21 cellular contexts compared by ENCODE assay signal in genomic region chr11:73956876-73957653, GRCh38. TPM values are rescaled to one million over a fixed set of nuclear protein-coding genes. Genes with fewer than 3 reads are reported as not detected.
A peak's percentile ranks its signal among the peaks of the same experiment; 100 is the strongest.
DNase-seq lines count a peak whose midpoint lies in the region; ATAC-seq and TF ChIP-seq lines count a peak whose summit lies in the region.
"Had no signal": no experiment of that assay in that cellular context is flagged by ENCODE, and none has a peak within 500 bp of the region (broad histone marks: within the 10 kb centered on the region; RNA-seq: fewer than 3 reads in every experiment).

No MANE protein-coding gene starts in this region.

- H3K4me3 Mint-ChIP-seq in CD4-positive, alpha-beta memory T cell: peak overlapping the region in 5 of 8 donors; percentile 26 to 58 (median 36)
- H3K4me3 Mint-ChIP-seq in GM23338 (peak overlapping the region; percentile 66; the same call in 2 of the 3 replicates), nephron (no peak overlapping the region)
- peak overlapping the region; percentile 0 for H3K4me3 Mint-ChIP-seq in activated naive CD8-positive, alpha-beta T cell treated with anti-CD3 and anti-CD28 coated beads, Interleukin-2, amount 10 ng/mL, durations not matched to agents 7 days and 5 days
- no peak overlapping the region for H3K4me3 Mint-ChIP-seq in T-helper 2 cell treated with Interferon-gamma antibody and Interleukin-4, amounts not matched to agents 5 μg/mL and 100 μg/mL, for 36 hours

- 0 out of 2 replicates have a peak overlapping the region, but pooled peaks have one; percentile 26 for H3K4me2 ChIP-seq in GM23338

- intact Hi-C loops in CD4-positive, alpha-beta memory T cell (cut with micrococcal nuclease): no loop called here
- intact Hi-C loops in transverse colon (cut with DNase I; ENCODE audit: low total_unique reads): no loop called here

- H3K27ac ChIP-seq in CD4-positive, alpha-beta memory T cell (ENCODE audit: low read depth, low read length): no peak overlapping the region
- H3K27ac ChIP-seq in GM23338 (ENCODE audit: low read depth) (no peak overlapping the region), transverse colon (no peak overlapping the region)
- H3K27ac ChIP-seq: C4-2B, dorsolateral prefrontal cortex, HL-60, thoracic aorta had no signal

- H3K27me3 Mint-ChIP-seq in CD4-positive, alpha-beta memory T cell: peaks cover 5 to 7% of the 10 kb centered on the region in 2 donors
- peaks cover 23% of the 10 kb centered on the region for H3K27me3 Mint-ChIP-seq in GM23338 (ENCODE audit: insufficient read depth, low read depth, poor library complexity)
- H3K27me3 Mint-ChIP-seq in activated naive CD8-positive, alpha-beta T cell treated with anti-CD3 and anti-CD28 coated beads, Interleukin-2, amount 10 ng/mL, durations not matched to agents 7 days and 5 days: peaks cover 8% of the 10 kb centered on the region
- H3K27me3 Mint-ChIP-seq in nephron (ENCODE audit: low read depth): peaks cover 9% of the 10 kb centered on the region
- no peaks in the 10 kb centered on the region for H3K27me3 Mint-ChIP-seq in T-helper 2 cell treated with Interferon-gamma antibody and Interleukin-4, amounts not matched to agents 5 μg/mL and 100 μg/mL, for 36 hours (ENCODE audit: low read depth)

- no peak overlapping the region for H3K27ac Mint-ChIP-seq in CD4-positive, alpha-beta memory T cell
- no peak overlapping the region for H3K27ac Mint-ChIP-seq in GM23338
- H3K27ac Mint-ChIP-seq in activated naive CD8-positive, alpha-beta T cell treated with anti-CD3 and anti-CD28 coated beads, Interleukin-2, amount 10 ng/mL, durations not matched to agents 7 days and 5 days: no peak overlapping the region
- H3K27ac Mint-ChIP-seq in nephron: peak overlapping the region in 2 of 3 experiments; percentile 38 to 53
- no peak overlapping the region for H3K27ac Mint-ChIP-seq in T-helper 2 cell treated with Interferon-gamma antibody and Interleukin-4, amounts not matched to agents 5 μg/mL and 100 μg/mL, for 36 hours
- H3K27ac Mint-ChIP-seq: activated naive CD4-positive, alpha-beta T cell treated with anti-CD3 and anti-CD28 coated beads, Interleukin-2, amount 50 U/mL, for 72 hours had no signal

- H3K27me3 ChIP-seq in CD4-positive, alpha-beta memory T cell (ENCODE audit: insufficient read depth, low read length): no peaks in the 10 kb centered on the region
- no peaks in the 10 kb centered on the region for H3K27me3 ChIP-seq in GM23338 (ENCODE audit: insufficient read depth)
- no peaks in the 10 kb centered on the region for H3K27me3 ChIP-seq in transverse colon
- H3K27me3 ChIP-seq: dorsolateral prefrontal cortex had no signal

- no peak for DNase-seq in CD4-positive, alpha-beta memory T cell
- DNase-seq in GM23338 (ENCODE audit: low spot score) (no peak), transverse colon (no peak)
- DNase-seq in activated naive CD8-positive, alpha-beta T cell treated with anti-CD3 and anti-CD28 coated beads, Interleukin-2, amount 10 ng/mL, durations not matched to agents 7 days and 5 days: no peak
- no peak for DNase-seq in T-helper 2 cell treated with Interferon-gamma antibody and Interleukin-4, amounts not matched to agents 5 μg/mL and 100 μg/mL, for 36 hours (ENCODE audit: low spot score)
- DNase-seq in activated effector memory CD4-positive, alpha-beta T cell treated with anti-CD3 and anti-CD28 coated beads, Interleukin-2, amount 50 U/mL, for 16 hours: no peak
- DNase-seq: NCI-H1048; NCI-H2171; stimulated activated CD4-positive, alpha-beta T cell treated with anti-CD3 and anti-CD28 coated beads, Interleukin-4, amount 100 ng/mL, for 24 hours; stimulated activated CD8-positive, alpha-beta memory T cell treated with anti-CD3 and anti-CD28 coated beads, Interleukin-4, amount 100 ng/mL, for 48 hours; T-helper 2 cell had no signal

- H3K36me3 ChIP-seq in CD4-positive, alpha-beta memory T cell (ENCODE audit: insufficient read depth, low read length): no peaks in the 10 kb centered on the region
- H3K36me3 ChIP-seq in GM23338 (ENCODE audit: insufficient read depth) (no peaks in the 10 kb centered on the region), transverse colon (no peaks in the 10 kb centered on the region)
- H3K36me3 ChIP-seq: thoracic aorta had no signal

- H3K36me3 Mint-ChIP-seq in CD4-positive, alpha-beta memory T cell: no peaks in the 10 kb centered on the region
- no peaks in the 10 kb centered on the region for H3K36me3 Mint-ChIP-seq in GM23338 (ENCODE audit: low read depth)
- H3K36me3 Mint-ChIP-seq in activated naive CD8-positive, alpha-beta T cell treated with anti-CD3 and anti-CD28 coated beads, Interleukin-2, amount 10 ng/mL, durations not matched to agents 7 days and 5 days: no peaks in the 10 kb centered on the region
- H3K36me3 Mint-ChIP-seq in nephron (ENCODE audit: low read depth): no peaks in the 10 kb centered on the region
- H3K36me3 Mint-ChIP-seq in T-helper 2 cell treated with Interferon-gamma antibody and Interleukin-4, amounts not matched to agents 5 μg/mL and 100 μg/mL, for 36 hours (ENCODE audit: low read depth): no peaks in the 10 kb centered on the region
- H3K36me3 Mint-ChIP-seq: activated naive CD4-positive, alpha-beta T cell treated with anti-CD3 and anti-CD28 coated beads, Interleukin-2, amount 50 U/mL, for 72 hours had no signal

- peaks cover 0 to 4% (median 0%) of the 10 kb centered on the region in 4 donors for H3K4me1 Mint-ChIP-seq in CD4-positive, alpha-beta memory T cell
- H3K4me1 Mint-ChIP-seq in GM23338: peaks cover 5% of the 10 kb centered on the region; the same call in 2 of the 3 replicates
- no peaks in the 10 kb centered on the region for H3K4me1 Mint-ChIP-seq in activated naive CD8-positive, alpha-beta T cell treated with anti-CD3 and anti-CD28 coated beads, Interleukin-2, amount 10 ng/mL, durations not matched to agents 7 days and 5 days
- peaks cover 2% of the 10 kb centered on the region for H3K4me1 Mint-ChIP-seq in nephron
- H3K4me1 Mint-ChIP-seq in T-helper 2 cell treated with Interferon-gamma antibody and Interleukin-4, amounts not matched to agents 5 μg/mL and 100 μg/mL, for 36 hours (ENCODE audit: low read depth): no peaks in the 10 kb centered on the region

- no peak for TF ChIP-seq EP300 in transverse colon (IDR thresholded peaks at IDR 0.05; ENCODE audit: low read depth)

- H4K20me1 ChIP-seq in GM23338 (replicated peaks; ENCODE audit: insufficient read depth): no peaks in the 10 kb centered on the region

- in situ Hi-C loops in transverse colon (cut with MboI; ENCODE audit: low pct_ligation_motif_present in 1 of 4, low pct_unique_long_range_greater_than_20kb in 1 of 4, low sequenced_read_pairs in 3 of 4): loop anchor here in 2 of 4 donors (25.0 kb wide), 2 partner anchors 130 to 605 kb away; no protein-coding TSS in a partner anchor

- WGBS in transverse colon (ENCODE audit: low coverage in 1 of 2), 2 donors: 56 to 80% methylated on average over 1 to 25 of the region's 29 CpGs

- POLR2A ChIA-PET in CD4-positive, alpha-beta memory T cell (lab: Charles Lee; ENCODE audit: partially characterized antibody): interaction anchor here (0.6 to 2.1 kb wide), 2 partner anchors 14 to 23 kb away, joined by 4 to 11 read pairs; no protein-coding TSS in a partner anchor
- POLR2A ChIA-PET in activated naive CD8-positive, alpha-beta T cell treated with anti-CD3 and anti-CD28 coated beads, Interleukin-2, amount 10 ng/mL, durations not matched to agents 7 days and 5 days (lab: Charles Lee): no interaction called here

- no peak for TF ChIP-seq POLR2A in transverse colon (IDR thresholded peaks at IDR 0.05)

- no peaks in the 10 kb centered on the region for H3K79me2 ChIP-seq in GM23338 (replicated peaks; ENCODE audit: insufficient read depth)

- H3K4me3 ChIP-seq in CD4-positive, alpha-beta memory T cell (ENCODE audit: low read length in 2 of 2): no peak overlapping the region
- H3K4me3 ChIP-seq in GM23338 (no peak overlapping the region), transverse colon (no peak overlapping the region)
- H3K4me3 ChIP-seq: dorsolateral prefrontal cortex, thoracic aorta had no signal

- no peaks in the 10 kb centered on the region for H3F3A ChIP-seq in GM23338 (replicated peaks; ENCODE audit: low read depth)

- no peaks in the 10 kb centered on the region for H3K9me2 ChIP-seq in GM23338 (ENCODE audit: insufficient read depth)

- peak overlapping the region; percentile 88 for H2AFZ ChIP-seq in GM23338

- no peaks in the 10 kb centered on the region for H3K9me3 ChIP-seq in CD4-positive, alpha-beta memory T cell (ENCODE audit: control insufficient read depth in 1 of 2, low read length in 2 of 2)
- H3K9me3 ChIP-seq in transverse colon: no peaks in the 10 kb centered on the region
- H3K9me3 ChIP-seq: thoracic aorta had no signal

- ATAC-seq in GM23338: peak; percentile 46
- ATAC-seq in activated naive CD8-positive, alpha-beta T cell treated with anti-CD3 and anti-CD28 coated beads, Interleukin-2, amount 10 ng/mL, durations not matched to agents 7 days and 5 days (ENCODE audit: low read depth): no peak
- ATAC-seq: activated CD4-positive, CD25-positive, alpha-beta regulatory T cell treated with anti-CD3 and anti-CD28 coated beads, Interleukin-2, amount 50 U/mL, for 24 hours had no signal

- TF ChIP-seq CTCF in GM23338 (conservative IDR thresholded peaks at IDR 0.05; ENCODE audit: low read depth in 2 of 2) (no peak), nephron (IDR thresholded peaks at IDR 0.05; ENCODE audit: unreplicated experiment in 3 of 3) (no peak), transverse colon (IDR thresholded peaks at IDR 0.05) (no peak)

- no peaks in the 10 kb centered on the region for H3K9me3 Mint-ChIP-seq in CD4-positive, alpha-beta memory T cell
- no peaks in the 10 kb centered on the region for H3K9me3 Mint-ChIP-seq in GM23338
- H3K9me3 Mint-ChIP-seq in activated naive CD8-positive, alpha-beta T cell treated with anti-CD3 and anti-CD28 coated beads, Interleukin-2, amount 10 ng/mL, durations not matched to agents 7 days and 5 days: no peaks in the 10 kb centered on the region
- no peaks in the 10 kb centered on the region for H3K9me3 Mint-ChIP-seq in nephron
- no peaks in the 10 kb centered on the region for H3K9me3 Mint-ChIP-seq in T-helper 2 cell treated with Interferon-gamma antibody and Interleukin-4, amounts not matched to agents 5 μg/mL and 100 μg/mL, for 36 hours
- H3K9me3 Mint-ChIP-seq: activated naive CD4-positive, alpha-beta T cell treated with anti-CD3 and anti-CD28 coated beads, Interleukin-2, amount 50 U/mL, for 72 hours had no signal

- CTCF ChIA-PET in CD4-positive, alpha-beta memory T cell (lab: Charles Lee; ENCODE audit: partially characterized antibody): interaction anchor here (0.7 kb wide), 1 partner anchor 116 kb away, joined by 3 read pairs; no protein-coding TSS in a partner anchor

- H3K4me1 ChIP-seq in CD4-positive, alpha-beta memory T cell (ENCODE audit: insufficient read depth, low read length): no peaks in the 10 kb centered on the region
- H3K4me1 ChIP-seq in GM23338 (ENCODE audit: insufficient read depth): no peaks in the 10 kb centered on the region
- H3K4me1 ChIP-seq in transverse colon: no peaks in the 10 kb centered on the region

RNA-seq across cellular contexts. Expression of gene DNAJB13, which starts 6.2 kb away (rescaled TPM):
- total RNA-seq in CD4-positive, alpha-beta memory T cell: under 1 TPM; 0.23 to 0.30 TPM
- under 1 TPM in 1 of 2 donors, not detected in 1; 0.53 TPM for polyA plus RNA-seq in CD4-positive, alpha-beta memory T cell
- total RNA-seq in GM23338 (2014; rRNA removed; shearing (Covaris generic)): 0.14 TPM in 1 of 2 replicates, not detected in the other
- polyA plus RNA-seq in GM23338 (2016; fragmentation: Nextera tagmentation; extraction: Ambion mirVana): 0.32 and 0.50 TPM in 2 replicates
- under 1 TPM in 1 of 2 experiments, not detected in 1; 0.47 TPM for total RNA-seq in activated naive CD8-positive, alpha-beta T cell treated with anti-CD3 and anti-CD28 coated beads, Interleukin-2, amount 10 ng/mL, durations not matched to agents 7 days and 5 days
- total RNA-seq in transverse colon: not detected
- total RNA-seq: mesenteric fat pad, omental fat pad had no signal
- polyA plus RNA-seq: esophagus had no signal

RNA-seq across cellular contexts. Expression of gene UCP2, which starts 25.6 kb away (rescaled TPM):
- 100 to 1,000 TPM; 325 to 336 TPM for total RNA-seq in CD4-positive, alpha-beta memory T cell
- 1,000 to 10,000 TPM in 1 of 2 donors, 100 to 1,000 TPM in 1; 910 to 1,459 TPM for polyA plus RNA-seq in CD4-positive, alpha-beta memory T cell
- 69.8 and 76.9 TPM in 2 replicates for total RNA-seq in GM23338 (2014; rRNA removed; shearing (Covaris generic))
- 59.4 and 60.1 TPM in 2 replicates for polyA plus RNA-seq in GM23338 (2016; fragmentation: Nextera tagmentation; extraction: Ambion mirVana)
- total RNA-seq in activated naive CD8-positive, alpha-beta T cell treated with anti-CD3 and anti-CD28 coated beads, Interleukin-2, amount 10 ng/mL, durations not matched to agents 7 days and 5 days: 100 to 1,000 TPM; 267 TPM
- 10 to 100 TPM; 36.7 to 57.6 (median 39.6) TPM for total RNA-seq in transverse colon

RNA-seq across cellular contexts. Expression of gene UCP3, which starts 51.8 kb away (rescaled TPM):
- 1 to 10 TPM; 4.8 to 6.3 TPM for total RNA-seq in CD4-positive, alpha-beta memory T cell
- under 1 TPM; 0.54 to 0.66 TPM for polyA plus RNA-seq in CD4-positive, alpha-beta memory T cell
- total RNA-seq in GM23338 (2014; rRNA removed; shearing (Covaris generic)): 0.21 TPM in 1 of 2 replicates, not detected in the other
- polyA plus RNA-seq in GM23338 (2016; fragmentation: Nextera tagmentation; extraction: Ambion mirVana): 0.21 and 0.40 TPM in 2 replicates
- total RNA-seq in activated naive CD8-positive, alpha-beta T cell treated with anti-CD3 and anti-CD28 coated beads, Interleukin-2, amount 10 ng/mL, durations not matched to agents 7 days and 5 days: 1 to 10 TPM; 4.0 to 4.1 TPM
- total RNA-seq in transverse colon: 1 to 10 TPM; 1.3 to 7.6 (median 3.1) TPM

Comparison
In these comparisons a context has a peak if more than half of its experiments do, and no peak if none do; other contexts are left out.
1. H3K27ac Mint-ChIP-seq: peak in nephron (2 of 3); none in CD4-positive, alpha-beta memory T cell (0 of 7), GM23338 (single experiment), activated naive CD8-positive, alpha-beta T cell treated with anti-CD3 and anti-CD28 coated beads, Interleukin-2, amount 10 ng/mL, durations not matched to agents 7 days and 5 days (single experiment) and T-helper 2 cell treated with Interferon-gamma antibody and Interleukin-4, amounts not matched to agents 5 μg/mL and 100 μg/mL, for 36 hours (single experiment).
2. H3K4me3 Mint-ChIP-seq: peak in CD4-positive, alpha-beta memory T cell (5 of 8), GM23338 (single experiment) and activated naive CD8-positive, alpha-beta T cell treated with anti-CD3 and anti-CD28 coated beads, Interleukin-2, amount 10 ng/mL, durations not matched to agents 7 days and 5 days (single experiment); none in nephron (0 of 3) and T-helper 2 cell treated with Interferon-gamma antibody and Interleukin-4, amounts not matched to agents 5 μg/mL and 100 μg/mL, for 36 hours (single experiment).